Comparison of ENCODE assay signal across 19 cellular contexts in the genomic region with DNA sequence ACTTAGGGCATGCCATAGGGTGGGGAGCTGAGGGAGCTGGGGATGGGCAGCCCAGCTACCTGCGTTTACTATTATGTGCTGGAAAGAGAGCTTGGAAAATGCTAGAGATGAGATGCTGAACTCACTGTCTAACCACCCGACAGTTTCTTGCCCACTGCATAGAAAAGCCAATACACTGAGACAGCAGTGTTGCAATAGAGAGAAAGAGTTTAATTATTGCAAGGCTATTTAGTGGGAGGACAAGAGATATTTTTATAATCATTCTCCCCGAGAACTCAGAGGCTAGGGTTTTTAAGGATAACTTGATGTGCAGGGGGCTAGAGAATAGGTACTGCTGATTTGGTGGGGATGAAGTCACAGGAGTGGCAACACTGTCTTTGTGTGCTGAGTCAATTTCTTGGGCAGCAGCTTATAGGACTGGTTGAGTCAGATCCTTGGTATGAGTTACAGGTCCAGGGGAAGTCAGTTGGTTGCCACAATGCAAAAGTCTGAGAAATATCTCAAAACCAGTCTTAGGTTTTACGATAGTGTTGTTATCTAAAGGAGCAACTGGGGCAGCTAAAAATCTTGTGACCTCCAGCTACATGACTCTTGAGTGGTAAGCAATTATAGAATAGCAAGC.
"Had no signal": no experiment of that assay in that cellular context is flagged by ENCODE, and none has a peak within 500 bp of the region (broad histone marks: within the 10 kb centered on the region; RNA-seq: fewer than 3 reads in every experiment).

No MANE protein-coding gene starts in this region.

- H3K9me3 ChIP-seq: colonic mucosa, testis had no signal

- H3K27ac ChIP-seq: colonic mucosa, esophagus muscularis mucosa, lower lobe of right lung, psoas muscle, skin epidermis, spleen, testis, tibial artery had no signal

- ATAC-seq: left ventricle myocardium superior; lower lobe of right lung; naive thymus-derived CD8-positive, alpha-beta T cell; psoas muscle; right cardiac atrium; stimulated activated memory B cell treated with anti-CD40 and anti-IgM and Interleukin-4, amounts not matched to agents 10 μg/mL and 1 μg/mL and 100 μg/mL, for 72 hours; stimulated activated naive CD8-positive, alpha-beta T cell treated with anti-CD3 and anti-CD28 coated beads, Interleukin-15, Interleukin-2, amounts not matched to agents 100 U/mL and 50 U/mL, for 24 hours had no signal

- DNase-seq: colonic mucosa; effector CD8-positive, alpha-beta T cell; endodermal cell; left ventricle myocardium superior; lower lobe of right lung; naive thymus-derived CD8-positive, alpha-beta T cell; nephron progenitor cell; nucleus accumbens; psoas muscle; right cardiac atrium; spleen; stimulated activated CD4-positive, alpha-beta T cell treated with anti-CD3 and anti-CD28 coated beads, Interleukin-4, amount 100 ng/mL, for 4 hours; stimulated activated naive CD8-positive, alpha-beta T cell treated with anti-CD3 and anti-CD28 coated beads, Interleukin-15, Interleukin-2, amounts not matched to agents 100 U/mL and 50 U/mL, for 24 hours; substantia nigra; testis; tibial artery had no signal

- H3K4me3 ChIP-seq: colonic mucosa, esophagus muscularis mucosa, lower lobe of right lung, psoas muscle, skin epidermis, spleen, testis, tibial artery had no signal

- H3K4me1 ChIP-seq: colonic mucosa, esophagus muscularis mucosa, lower lobe of right lung, psoas muscle, spleen, testis, tibial artery had no signal

- H3K36me3 ChIP-seq: colonic mucosa, esophagus muscularis mucosa, lower lobe of right lung, spleen, tibial artery had no signal

- H3K27me3 ChIP-seq: colonic mucosa, esophagus muscularis mucosa, spleen, testis, tibial artery had no signal
